13 cellular contexts compared by ENCODE assay signal in genomic region chr1:187245201-187245600, GRCh38.
DNase-seq lines count a peak whose midpoint lies in the region; ATAC-seq and TF ChIP-seq lines count a peak whose summit lies in the region.
"Had no signal": no experiment of that assay in that cellular context is flagged by ENCODE, and none has a peak within 500 bp of the region (broad histone marks: within the 10 kb centered on the region; RNA-seq: fewer than 3 reads in every experiment).

No MANE protein-coding gene starts in this region.

- H3K27ac ChIP-seq in GM23338 (ENCODE audit: low read depth) = no peak overlapping the region

- no peaks in the 10 kb centered on the region for H3K9me2 ChIP-seq in GM23338 (ENCODE audit: insufficient read depth)

- H3K4me3 Mint-ChIP-seq in GM23338 (no peak overlapping the region), mesothelial cell of epicardium (no peak overlapping the region)
- H3K4me3 Mint-ChIP-seq: CD4-positive, CD25-positive, alpha-beta regulatory T cell; CD8-positive, alpha-beta memory T cell had no signal

- peak overlapping the region; percentile 3 for H3K4me2 ChIP-seq in GM23338

- H3K9me3 Mint-ChIP-seq in GM23338 (peaks cover 6% of the 10 kb centered on the region; the same call in 1 of the 3 replicates), mesothelial cell of epicardium (peaks cover 29% of the 10 kb centered on the region)

- no peaks in the 10 kb centered on the region for H3K79me2 ChIP-seq in GM23338 (replicated peaks; ENCODE audit: insufficient read depth)

- DNase-seq in GM23338 (ENCODE audit: low spot score) = no peak
- DNase-seq in NCI-H526 treated with DMSO at 0.1 percent for 48 hours (lab: John Stamatoyannopoulos, UW) = peak; percentile 94
- DNase-seq in mesothelial cell of epicardium (ENCODE audit: low spot score in 2 of 2, unreplicated experiment in 2 of 2) = no peak
- DNase-seq in NCI-H2196 treated with DMSO at 0.1 percent for 48 hours (lab: John Stamatoyannopoulos, UW; ENCODE audit: unreplicated experiment) = no peak
- no peak for DNase-seq in DMS 273 treated with DMSO at 0.1 percent for 48 hours (lab: John Stamatoyannopoulos, UW)
- DNase-seq: ACHN; BE2C; C1 segment of cervical spinal cord; CD4-positive, CD25-positive, alpha-beta regulatory T cell; CD8-positive, alpha-beta memory T cell; GF-D8 had no signal

- no peaks in the 10 kb centered on the region for H4K20me1 ChIP-seq in GM23338 (replicated peaks; ENCODE audit: insufficient read depth)

- no peaks in the 10 kb centered on the region for H3K36me3 Mint-ChIP-seq in GM23338 (ENCODE audit: low read depth)
- H3K36me3 Mint-ChIP-seq in mesothelial cell of epicardium = peaks cover 8% of the 10 kb centered on the region
- H3K36me3 Mint-ChIP-seq: CD4-positive, CD25-positive, alpha-beta regulatory T cell; CD8-positive, alpha-beta memory T cell had no signal

- no peak overlapping the region for H3K4me3 ChIP-seq in GM23338
- H3K4me3 ChIP-seq: HAP-1 had no signal

- no peaks in the 10 kb centered on the region for H3K27me3 ChIP-seq in GM23338 (ENCODE audit: insufficient read depth)
- H3K27me3 ChIP-seq: BE2C had no signal

- TF ChIP-seq CTCF in GM23338 (conservative IDR thresholded peaks at IDR 0.05; ENCODE audit: low read depth in 2 of 2) = no peak
- no peak for TF ChIP-seq CTCF in mesothelial cell of epicardium (IDR thresholded peaks at IDR 0.05; ENCODE audit: unreplicated experiment)

- no peaks in the 10 kb centered on the region for H3F3A ChIP-seq in GM23338 (replicated peaks; ENCODE audit: low read depth)

- no peak overlapping the region for H3K27ac Mint-ChIP-seq in GM23338
- H3K27ac Mint-ChIP-seq in mesothelial cell of epicardium = peak overlapping the region; percentile 78
- H3K27ac Mint-ChIP-seq: CD4-positive, CD25-positive, alpha-beta regulatory T cell; CD8-positive, alpha-beta memory T cell had no signal

- no peaks in the 10 kb centered on the region for H3K36me3 ChIP-seq in GM23338 (ENCODE audit: insufficient read depth)
- H3K36me3 ChIP-seq: BE2C, HAP-1 had no signal

- H3K4me1 Mint-ChIP-seq in GM23338 = peaks cover 9% of the 10 kb centered on the region; the same call in 2 of the 3 replicates
- peaks cover 31% of the 10 kb centered on the region for H3K4me1 Mint-ChIP-seq in mesothelial cell of epicardium
- H3K4me1 Mint-ChIP-seq: CD8-positive, alpha-beta memory T cell had no signal

- ATAC-seq in GM23338 (no peak), GM21786 (IDR thresholded peaks at IDR 0.05; ENCODE audit: unreplicated experiment) (no peak)

- H3K27me3 Mint-ChIP-seq in GM23338 (ENCODE audit: insufficient read depth, low read depth, poor library complexity) (peaks cover 2% of the 10 kb centered on the region), mesothelial cell of epicardium (ENCODE audit: low read depth) (no peaks in the 10 kb centered on the region)
- H3K27me3 Mint-ChIP-seq: CD4-positive, CD25-positive, alpha-beta regulatory T cell; CD8-positive, alpha-beta memory T cell had no signal

- H3K4me1 ChIP-seq in GM23338 (ENCODE audit: insufficient read depth) = peaks cover 14% of the 10 kb centered on the region
- H3K4me1 ChIP-seq: BE2C had no signal

- H2AFZ ChIP-seq in GM23338 = no peak overlapping the region

TF ChIP-seq in GM23338, 12 proteins besides CTCF, POLR2A, EP300 and RAD21:
- TF ChIP-seq EZH2phosphoT487 (IDR thresholded peaks at IDR 0.05; ENCODE audit: unreplicated experiment) (no peak), ZNF331 (CRISPR knock-in tag; IDR thresholded peaks at IDR 0.05; ENCODE audit: low read depth) (no peak)
TF ChIP-seq in GM23338: peak in this region for 0.
